In the genomic region with DNA sequence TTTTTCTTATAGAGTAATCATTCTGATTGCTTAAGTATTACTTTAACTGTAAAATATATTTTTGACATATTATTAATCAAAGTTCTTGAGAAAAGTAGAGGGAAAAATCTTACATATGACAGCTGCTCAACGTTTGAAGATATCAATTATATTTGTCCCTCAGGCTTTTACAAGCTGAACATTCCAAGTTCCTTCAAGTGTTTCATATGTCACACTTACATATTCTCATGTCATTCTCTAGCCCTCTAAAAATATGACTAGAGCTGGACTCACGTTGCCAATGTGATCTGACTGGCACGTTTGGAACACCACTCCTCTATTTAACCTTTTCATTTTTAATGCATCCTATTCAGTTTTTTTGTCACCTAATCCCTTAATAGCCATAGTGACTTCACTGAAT, we compare ENCODE assay signal across 9 cellular contexts.
"Had no signal": no experiment of that assay in that cellular context is flagged by ENCODE, and none has a peak within 500 bp of the region (broad histone marks: within the 10 kb centered on the region; RNA-seq: fewer than 3 reads in every experiment).

No MANE protein-coding gene starts in this region.

- DNase-seq: GM23248, GOT3, H7, HFFc6, KBM-7 had no signal

- H2AFZ ChIP-seq: GM23248 had no signal

- ATAC-seq: HCT116, HepG2 had no signal

- H3K9me3 ChIP-seq: HAP-1 had no signal

- H3K9ac ChIP-seq: GM23248 had no signal

- H3K27ac ChIP-seq: GM23248, HL-60 had no signal

- H3K36me3 ChIP-seq: HAP-1 had no signal

- H3K4me3 ChIP-seq: GM23248, HAP-1 had no signal
